ENCODE assay signal across 18 cellular contexts in the genomic region with DNA sequence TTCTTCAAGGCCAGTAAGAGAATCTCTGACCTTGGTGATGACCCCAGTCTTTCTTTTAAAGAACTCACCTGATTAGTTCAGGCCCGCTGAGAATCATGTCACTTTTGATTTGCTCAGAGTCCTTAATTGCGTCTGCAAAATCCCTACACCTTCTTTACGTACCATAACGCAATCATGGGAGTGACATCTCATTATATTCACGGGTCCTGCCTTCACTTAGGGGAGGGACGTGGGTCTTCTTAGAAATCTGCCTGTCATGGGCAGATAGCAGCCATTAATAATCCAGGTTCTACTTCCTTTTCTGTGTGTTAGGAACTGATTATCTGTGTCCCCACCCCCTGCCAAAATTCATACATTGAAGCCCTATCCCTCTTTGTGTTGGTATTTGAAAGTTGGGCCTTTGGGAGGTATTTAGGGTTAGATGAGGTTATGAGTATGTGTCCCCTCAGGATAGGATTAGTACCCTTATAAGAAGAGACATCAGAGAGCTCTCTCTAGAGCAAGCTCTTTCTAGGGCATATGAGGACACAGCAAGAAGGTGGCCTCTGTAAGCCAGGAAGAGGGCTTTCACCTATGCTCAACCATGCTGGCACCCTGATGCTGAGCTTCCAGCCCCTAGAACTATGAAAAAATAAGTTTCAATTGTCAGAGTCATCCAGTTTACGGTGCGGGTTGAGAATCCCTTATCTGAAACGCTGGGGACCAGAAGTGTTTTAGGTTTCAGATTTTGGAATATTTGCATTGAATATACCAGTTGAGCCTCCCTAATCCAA. TPM values are rescaled to one million over a fixed set of nuclear protein-coding genes. Genes with fewer than 3 reads are reported as not detected.
A peak's percentile ranks its signal among the peaks of the same experiment; 100 is the strongest.
DNase-seq lines count a peak whose midpoint lies in the region; ATAC-seq and TF ChIP-seq lines count a peak whose summit lies in the region.
"Had no signal": no experiment of that assay in that cellular context is flagged by ENCODE, and none has a peak within 500 bp of the region (broad histone marks: within the 10 kb centered on the region; RNA-seq: fewer than 3 reads in every experiment).

No MANE protein-coding gene starts in this region.

- H3K27ac Mint-ChIP-seq in activated naive CD4-positive, alpha-beta T cell treated with anti-CD3 and anti-CD28 coated beads, Interleukin-2, amount 50 U/mL, for 24 hours = peak overlapping the region; percentile 35
- peak overlapping the region; percentile 41 for H3K27ac Mint-ChIP-seq in activated naive CD8-positive, alpha-beta T cell treated with anti-CD3 and anti-CD28 coated beads, Interleukin-2, amount 50 U/mL, for 24 hours
- no peak overlapping the region for H3K27ac Mint-ChIP-seq in activated CD4-positive, alpha-beta T cell treated with anti-CD3 and anti-CD28 coated beads, Interleukin-2, amount 10 ng/mL, durations not matched to agents 24 days and 14 days

- H3K4me1 ChIP-seq in Loucy (ENCODE audit: insufficient read depth, low read length, poor library complexity, severe bottlenecking) (peaks cover 35% of the 10 kb centered on the region), trophoblast cell (ENCODE audit: control insufficient read depth in 1 of 2, insufficient read depth in 2 of 2, low read length in 2 of 2) (no peaks in the 10 kb centered on the region), osteoblast (ENCODE audit: insufficient read depth, low read length) (peaks cover 3% of the 10 kb centered on the region)
- H3K4me1 ChIP-seq: SJCRH30 had no signal

- H3F3A ChIP-seq in Loucy (ENCODE audit: low read depth) = no peaks in the 10 kb centered on the region

- H2AFZ ChIP-seq in Loucy (ENCODE audit: low read length) (no peak overlapping the region), trophoblast cell (ENCODE audit: insufficient read depth, low read length, poor library complexity) (no peak overlapping the region), osteoblast (ENCODE audit: low read length) (no peak overlapping the region)
- H2AFZ ChIP-seq: PC-9 had no signal

- H3K4me2 ChIP-seq in Loucy (ENCODE audit: low read depth, low read length, poor library complexity, severe bottlenecking) = peak overlapping the region; percentile 26
- no peak overlapping the region for H3K4me2 ChIP-seq in trophoblast cell (ENCODE audit: low read length)
- no peak overlapping the region for H3K4me2 ChIP-seq in osteoblast (ENCODE audit: insufficient read depth, low read length)
- H3K4me2 ChIP-seq: BLaER1 treated with 17β-estradiol and CSF1 and Interleukin-3, amounts not matched to agents 10 nM and 100 nM; KMS-11; PC-9 had no signal

- H4K20me1 ChIP-seq in Loucy (ENCODE audit: insufficient read depth, low read length, poor library complexity, severe bottlenecking) (peaks cover 94% of the 10 kb centered on the region), osteoblast (ENCODE audit: insufficient read depth, low read length) (peaks cover 3% of the 10 kb centered on the region)

- no peak overlapping the region for H3K18ac ChIP-seq in trophoblast cell (ENCODE audit: low read length)

- no peak overlapping the region for H2BK120ac ChIP-seq in trophoblast cell (ENCODE audit: insufficient read depth, low read length, poor library complexity)

- H3K79me1 ChIP-seq in trophoblast cell (ENCODE audit: low read length) = no peaks in the 10 kb centered on the region

- WGBS in trophoblast cell (ENCODE audit: extremely low coverage, insufficient coverage, insufficient read length) = no CpG with 5 or more reads among the region's 9 CpGs

- no peak overlapping the region for H4K8ac ChIP-seq in trophoblast cell (ENCODE audit: low read depth, low read length)

- no peaks in the 10 kb centered on the region for H3K27me3 Mint-ChIP-seq in activated naive CD4-positive, alpha-beta T cell treated with anti-CD3 and anti-CD28 coated beads, Interleukin-2, amount 50 U/mL, for 24 hours
- no peaks in the 10 kb centered on the region for H3K27me3 Mint-ChIP-seq in activated naive CD8-positive, alpha-beta T cell treated with anti-CD3 and anti-CD28 coated beads, Interleukin-2, amount 50 U/mL, for 24 hours
- no peaks in the 10 kb centered on the region for H3K27me3 Mint-ChIP-seq in activated CD4-positive, alpha-beta T cell treated with anti-CD3 and anti-CD28 coated beads, Interleukin-2, amount 10 ng/mL, durations not matched to agents 24 days and 14 days

- no peaks in the 10 kb centered on the region for H3K27me3 ChIP-seq in Loucy (ENCODE audit: insufficient read depth, low read length, poor library complexity, severe bottlenecking)
- no peaks in the 10 kb centered on the region for H3K27me3 ChIP-seq in trophoblast cell (ENCODE audit: insufficient read depth, low read length)
- no peaks in the 10 kb centered on the region for H3K27me3 ChIP-seq in osteoblast (ENCODE audit: insufficient read depth, low read length)
- H3K27me3 ChIP-seq: BLaER1 treated with 17β-estradiol and CSF1 and Interleukin-3, amounts not matched to agents 10 nM and 100 nM; SJCRH30 had no signal

- H3K79me2 ChIP-seq in Loucy (ENCODE audit: insufficient read depth, low read length) (peaks cover 93% of the 10 kb centered on the region), trophoblast cell (ENCODE audit: control insufficient read depth, insufficient read depth, low read length, poor library complexity) (peaks cover 4% of the 10 kb centered on the region), osteoblast (ENCODE audit: insufficient read depth, low read length) (peaks cover 85% of the 10 kb centered on the region)

- intact Hi-C loops in activated CD4-positive, alpha-beta T cell treated with anti-CD3 and anti-CD28 coated beads, Interleukin-2, amount 10 ng/mL, durations not matched to agents 24 days and 14 days (cut with micrococcal nuclease) = no loop called here

- no peaks in the 10 kb centered on the region for H3K9me2 ChIP-seq in Loucy (replicated peaks; ENCODE audit: low read depth, low read length)

- H3K36me3 ChIP-seq in Loucy (ENCODE audit: insufficient read depth, low read length) = peaks cover 70% of the 10 kb centered on the region
- H3K36me3 ChIP-seq in trophoblast cell (ENCODE audit: control insufficient read depth in 1 of 2, insufficient read depth in 2 of 2, low read length in 2 of 2) = peaks cover 17 to 31% of the 10 kb centered on the region in 2 experiments
- H3K36me3 ChIP-seq in osteoblast (ENCODE audit: insufficient read depth, low read length) = peaks cover 44% of the 10 kb centered on the region

- no peak for DNase-seq in activated naive CD4-positive, alpha-beta T cell (lab: John Stamatoyannopoulos, UW)
- DNase-seq in activated naive CD8-positive, alpha-beta T cell treated with anti-CD3 and anti-CD28 coated beads, Interleukin-2, amount 50 U/mL, for 24 hours = no peak
- DNase-seq in trophoblast cell (peak; percentile 99), osteoblast (ENCODE audit: insufficient read length, low spot score, missing footprints) (no peak)
- no peak for DNase-seq in activated CD4-positive, alpha-beta T cell treated with anti-CD3 and anti-CD28 coated beads, Interleukin-2, amount 10 ng/mL, durations not matched to agents 24 days and 14 days
- no peak for DNase-seq in stimulated activated CD4-positive, alpha-beta T cell treated with anti-CD3 and anti-CD28 coated beads, Interleukin-2, amount 100 ng/mL, for 24 hours
- DNase-seq: DMS79 treated with DMSO at 0.1 percent for 48 hours, NCI-H1417, NCI-H187 treated with DMSO at 0.1 percent for 48 hours, NCI-H2227 treated with DMSO at 0.1 percent for 48 hours, NCI-H510A treated with DMSO at 0.1 percent for 48 hours, NCI-H774, PC-9, SJCRH30 had no signal

- no peak overlapping the region for H4K91ac ChIP-seq in trophoblast cell (ENCODE audit: low read depth, low read length)

- H3K14ac ChIP-seq in trophoblast cell (ENCODE audit: low read length) = no peak overlapping the region

- H3K27ac ChIP-seq in trophoblast cell (ENCODE audit: low read depth, low read length) (no peak overlapping the region), osteoblast (ENCODE audit: low read depth, low read length) (no peak overlapping the region)
- H3K27ac ChIP-seq: BLaER1 treated with 17β-estradiol and CSF1 and Interleukin-3, amounts not matched to agents 10 nM and 100 nM; KMS-11; PC-9; SJCRH30 had no signal

- TF ChIP-seq CTCF in Loucy (conservative IDR thresholded peaks at IDR 0.05; ENCODE audit: low read length) = no peak
- TF ChIP-seq CTCF in osteoblast (IDR thresholded peaks at IDR 0.05; ENCODE audit: extremely low read depth, low read depth, low read length) = no peak

- H4K12ac ChIP-seq in trophoblast cell (ENCODE audit: low read depth, low read length) = no peak overlapping the region

- H3K36me3 Mint-ChIP-seq in activated naive CD4-positive, alpha-beta T cell treated with anti-CD3 and anti-CD28 coated beads, Interleukin-2, amount 50 U/mL, for 24 hours = peaks cover 40% of the 10 kb centered on the region
- peaks cover 79% of the 10 kb centered on the region for H3K36me3 Mint-ChIP-seq in activated naive CD8-positive, alpha-beta T cell treated with anti-CD3 and anti-CD28 coated beads, Interleukin-2, amount 50 U/mL, for 24 hours (ENCODE audit: low read depth)
- H3K36me3 Mint-ChIP-seq in activated CD4-positive, alpha-beta T cell treated with anti-CD3 and anti-CD28 coated beads, Interleukin-2, amount 10 ng/mL, durations not matched to agents 24 days and 14 days (ENCODE audit: low read depth) = peaks cover 68% of the 10 kb centered on the region

- H3K9me3 ChIP-seq in Loucy (ENCODE audit: insufficient read depth, low read depth, low read length) (no peaks in the 10 kb centered on the region), trophoblast cell (ENCODE audit: insufficient read depth, low read depth, low read length) (no peaks in the 10 kb centered on the region), osteoblast (ENCODE audit: low read depth, low read length) (no peaks in the 10 kb centered on the region)
- H3K9me3 ChIP-seq: BLaER1 treated with 17β-estradiol and CSF1 and Interleukin-3, amounts not matched to agents 10 nM and 100 nM; SJCRH30 had no signal

- H3K9me3 Mint-ChIP-seq in activated naive CD4-positive, alpha-beta T cell treated with anti-CD3 and anti-CD28 coated beads, Interleukin-2, amount 50 U/mL, for 24 hours = no peaks in the 10 kb centered on the region
- H3K9me3 Mint-ChIP-seq in activated naive CD8-positive, alpha-beta T cell treated with anti-CD3 and anti-CD28 coated beads, Interleukin-2, amount 50 U/mL, for 24 hours = peaks cover 3% of the 10 kb centered on the region
- no peaks in the 10 kb centered on the region for H3K9me3 Mint-ChIP-seq in activated CD4-positive, alpha-beta T cell treated with anti-CD3 and anti-CD28 coated beads, Interleukin-2, amount 10 ng/mL, durations not matched to agents 24 days and 14 days

- H3K9ac ChIP-seq in Loucy (ENCODE audit: low read depth, low read length, poor library complexity, severe bottlenecking) (no peak overlapping the region), trophoblast cell (ENCODE audit: low read length) (no peak overlapping the region)
- H3K9ac ChIP-seq: BLaER1 treated with 17β-estradiol and CSF1 and Interleukin-3, amounts not matched to agents 10 nM and 100 nM; KMS-11 had no signal

- H2BK5ac ChIP-seq in trophoblast cell (ENCODE audit: low read depth, low read length, poor library complexity) = no peak overlapping the region

- no peak overlapping the region for H2BK12ac ChIP-seq in trophoblast cell (ENCODE audit: low read length)

- H3K4me3 Mint-ChIP-seq in activated naive CD4-positive, alpha-beta T cell treated with anti-CD3 and anti-CD28 coated beads, Interleukin-2, amount 50 U/mL, for 24 hours = no peak overlapping the region
- no peak overlapping the region for H3K4me3 Mint-ChIP-seq in activated naive CD8-positive, alpha-beta T cell treated with anti-CD3 and anti-CD28 coated beads, Interleukin-2, amount 50 U/mL, for 24 hours
- H3K4me3 Mint-ChIP-seq in activated CD4-positive, alpha-beta T cell treated with anti-CD3 and anti-CD28 coated beads, Interleukin-2, amount 10 ng/mL, durations not matched to agents 24 days and 14 days = no peak overlapping the region

- H3K23ac ChIP-seq in trophoblast cell (ENCODE audit: low read length) = no peak overlapping the region

- no peak overlapping the region for H2AK5ac ChIP-seq in trophoblast cell (ENCODE audit: low read length)

- peaks cover 84% of the 10 kb centered on the region for H3K4me1 Mint-ChIP-seq in activated naive CD4-positive, alpha-beta T cell treated with anti-CD3 and anti-CD28 coated beads, Interleukin-2, amount 50 U/mL, for 24 hours
- H3K4me1 Mint-ChIP-seq in activated naive CD8-positive, alpha-beta T cell treated with anti-CD3 and anti-CD28 coated beads, Interleukin-2, amount 50 U/mL, for 24 hours = peaks cover 69% of the 10 kb centered on the region
- peaks cover 46% of the 10 kb centered on the region for H3K4me1 Mint-ChIP-seq in activated CD4-positive, alpha-beta T cell treated with anti-CD3 and anti-CD28 coated beads, Interleukin-2, amount 10 ng/mL, durations not matched to agents 24 days and 14 days

- peak overlapping the region; percentile 22 for H3K4ac ChIP-seq in trophoblast cell (ENCODE audit: low read depth, low read length)

- ATAC-seq in activated naive CD8-positive, alpha-beta T cell treated with anti-CD3 and anti-CD28 coated beads, Interleukin-2, amount 50 U/mL, for 24 hours = no peak

- no peak overlapping the region for H3K4me3 ChIP-seq in Loucy (ENCODE audit: low read length, poor library complexity, severe bottlenecking)
- no peak overlapping the region for H3K4me3 ChIP-seq in trophoblast cell (ENCODE audit: low read depth, low read length)
- H3K4me3 ChIP-seq in osteoblast (ENCODE audit: insufficient read depth, low read length) = no peak overlapping the region
- H3K4me3 ChIP-seq: BLaER1 treated with 17β-estradiol and CSF1 and Interleukin-3, amounts not matched to agents 10 nM and 100 nM; PC-9; SJCRH30 had no signal

RNA-seq across cellular contexts. Expression of a gene that starts 9.9 kb away (rescaled TPM):
- 38.7 and 39.3 TPM in 2 replicates for polyA plus RNA-seq in trophoblast cell (2013)
- total RNA-seq in osteoblast = 57.5 and 58.9 TPM in 2 replicates
- 77.3 and 80.0 TPM in 2 replicates for total RNA-seq in activated CD4-positive, alpha-beta T cell treated with anti-CD3 and anti-CD28 coated beads, Interleukin-2, amount 10 ng/mL, durations not matched to agents 24 days and 14 days

Comparison
In these comparisons a context has a peak if more than half of its experiments do, and no peak if none do; other contexts are left out.
1. DNase-seq: peak in trophoblast cell (2 of 2); none in activated naive CD4-positive, alpha-beta T cell (0 of 4), activated naive CD8-positive, alpha-beta T cell treated with anti-CD3 and anti-CD28 coated beads, Interleukin-2, amount 50 U/mL, for 24 hours (single experiment), osteoblast (single experiment), activated CD4-positive, alpha-beta T cell treated with anti-CD3 and anti-CD28 coated beads, Interleukin-2, amount 10 ng/mL, durations not matched to agents 24 days and 14 days (single experiment) and stimulated activated CD4-positive, alpha-beta T cell treated with anti-CD3 and anti-CD28 coated beads, Interleukin-2, amount 100 ng/mL, for 24 hours (0 of 2).